Comparison of ENCODE assay signal across 8 cellular contexts in genomic region chr17:10616502-10617119, GRCh38. TPM values are rescaled to one million over a fixed set of nuclear protein-coding genes. Genes with fewer than 3 reads are reported as not detected.
A peak's percentile ranks its signal among the peaks of the same experiment; 100 is the strongest.
DNase-seq lines count a peak whose midpoint lies in the region; ATAC-seq and TF ChIP-seq lines count a peak whose summit lies in the region.

No MANE protein-coding gene starts in this region.

- no TSS peak for BruUV-seq in A673 (replicated peaks; lab: Mats Ljungman, UMichigan)

- H3K27ac ChIP-seq in A673 (ENCODE audit: low read depth, low read length, poor library complexity, severe bottlenecking) (no peak overlapping the region), heart right ventricle (no peak overlapping the region)

- WGBS in heart right ventricle, 2 donors: 37 to 39% methylated on average over 9 of the region's 9 CpGs

- H3K27me3 ChIP-seq in A673 (replicated peaks; ENCODE audit: insufficient read depth, low read depth, low read length, poor library complexity): no peaks in the 10 kb centered on the region
- H3K27me3 ChIP-seq in heart right ventricle: peaks cover 0 to 6% (median 0%) of the 10 kb centered on the region in 7 donors

- H3K4me1 ChIP-seq in A673 (ENCODE audit: insufficient read depth, low read length, poor library complexity, severe bottlenecking) (no peaks in the 10 kb centered on the region), heart right ventricle (peaks cover 0 to 14% (median 2%) of the 10 kb centered on the region in 9 donors)

- no peaks in the 10 kb centered on the region for H3K36me3 ChIP-seq in A673 (ENCODE audit: insufficient read depth, low read length, poor library complexity, severe bottlenecking)
- no peaks in the 10 kb centered on the region for H3K36me3 ChIP-seq in heart right ventricle

- no peak overlapping the region for H3K4me3 Mint-ChIP-seq in activated naive CD8-positive, alpha-beta T cell treated with anti-CD3 and anti-CD28 coated beads, Interleukin-2, amount 50 U/mL, for 24 hours

- POLR2A ChIA-PET in A673 (lab: Charles Lee; ENCODE audit: low non-redundant PET): no interaction called here

- H3K27me3 Mint-ChIP-seq in activated naive CD8-positive, alpha-beta T cell treated with anti-CD3 and anti-CD28 coated beads, Interleukin-2, amount 50 U/mL, for 24 hours: peaks cover 3% of the 10 kb centered on the region

- H3K27ac Mint-ChIP-seq in activated naive CD8-positive, alpha-beta T cell treated with anti-CD3 and anti-CD28 coated beads, Interleukin-2, amount 50 U/mL, for 24 hours: no peak overlapping the region

- ATAC-seq in GM18511 (IDR thresholded peaks at IDR 0.05; ENCODE audit: unreplicated experiment) (peak; percentile 60), heart right ventricle (peak; percentile 23 to 66 (median 61)), HG03196 (IDR thresholded peaks at IDR 0.05; ENCODE audit: unreplicated experiment) (no peak)
- peak; percentile 58 for ATAC-seq in activated naive CD8-positive, alpha-beta T cell treated with anti-CD3 and anti-CD28 coated beads, Interleukin-2, amount 50 U/mL, for 24 hours

- H3K9me3 Mint-ChIP-seq in activated naive CD8-positive, alpha-beta T cell treated with anti-CD3 and anti-CD28 coated beads, Interleukin-2, amount 50 U/mL, for 24 hours: no peaks in the 10 kb centered on the region

- DNase-seq in A673 (ENCODE audit: low spot score): peak; percentile 91
- peak; percentile 70 for DNase-seq in SW480 (ENCODE audit: low spot score)
- DNase-seq in activated naive CD8-positive, alpha-beta T cell treated with anti-CD3 and anti-CD28 coated beads, Interleukin-2, amount 50 U/mL, for 24 hours: peak; percentile 80
- peak; percentile 69 to 74 for DNase-seq in heart right ventricle
- peak; percentile 76 for DNase-seq in retina

- H3K36me3 Mint-ChIP-seq in activated naive CD8-positive, alpha-beta T cell treated with anti-CD3 and anti-CD28 coated beads, Interleukin-2, amount 50 U/mL, for 24 hours (ENCODE audit: low read depth): no peaks in the 10 kb centered on the region

- intact Hi-C loops in A673 (cut with micrococcal nuclease; ENCODE audit: unreplicated experiment): loop anchor here (2.0 kb wide), 1 partner anchor 692 kb away; no protein-coding TSS in a partner anchor
- intact Hi-C loops in heart right ventricle (cut with DNase I): loop anchor here in 9 of 10 donors (2.0 to 10.0 kb wide), 9 partner anchors 58 to 1039 kb away; partner anchors contain the start of genes CFAP52 (in 1 of the 9) and STX8 (in 1 of the 9)

- TF ChIP-seq CTCF in A673 (conservative IDR thresholded peaks at IDR 0.05; ENCODE audit: low read depth, low read length) (peak; percentile 97), LNCAP (IDR thresholded peaks at IDR 0.05) (peak; percentile 99), heart right ventricle (IDR thresholded peaks at IDR 0.05) (peak; percentile 92 to 100 (median 98))

- H3K4me3 ChIP-seq in A673 (ENCODE audit: low read depth, low read length, poor library complexity, severe bottlenecking): no peak overlapping the region
- H3K4me3 ChIP-seq in heart right ventricle: no peak overlapping the region

- H3K9me3 ChIP-seq in A673 (ENCODE audit: low read depth, low read length, poor library complexity, severe bottlenecking) (no peaks in the 10 kb centered on the region), heart right ventricle (no peaks in the 10 kb centered on the region)

- CTCF ChIA-PET in A673 (lab: Charles Lee): interaction anchor here (0.6 to 1.4 kb wide), 2 partner anchors 9 to 1365 kb away, joined by 4 to 5 read pairs; no protein-coding TSS in a partner anchor

- peaks cover 1% of the 10 kb centered on the region for H3K4me1 Mint-ChIP-seq in activated naive CD8-positive, alpha-beta T cell treated with anti-CD3 and anti-CD28 coated beads, Interleukin-2, amount 50 U/mL, for 24 hours

RNA-seq across cellular contexts. Expression of gene MYH3, which starts 40.5 kb away (rescaled TPM):
- total RNA-seq in A673 (2021): 2.1 and 3.2 TPM in 2 replicates
- under 1 TPM; 0.12 to 0.97 (median 0.60) TPM for total RNA-seq in heart right ventricle
- polyA plus RNA-seq in heart right ventricle: 1 to 10 TPM; 1.2 to 1.4 TPM
